8 cellular contexts compared by ENCODE assay signal in genomic region chr3:36843065-36844051, GRCh38.
DNase-seq lines count a peak whose midpoint lies in the region; ATAC-seq lines count a peak whose summit lies in the region.

No MANE protein-coding gene starts in this region.

- peak; percentile 38 for DNase-seq in AG20443 (ENCODE audit: low spot score)
- DNase-seq in SHP77 (lab: John Stamatoyannopoulos, UW) = peak; percentile 33 to 37
- peak; percentile 67 for DNase-seq in activated naive CD4-positive, alpha-beta T cell treated with anti-CD3 and anti-CD28 coated beads, Interleukin-2, amount 50 U/mL, for 16 hours
- DNase-seq in iris pigment epithelial cell (ENCODE audit: low read depth) = peak; percentile 63
- no peak for DNase-seq in NCI-H345 (lab: John Stamatoyannopoulos, UW)

- H3K36me3 Mint-ChIP-seq in stimulated activated memory B cell treated with anti-CD40 and anti-IgM and Interleukin-4, amounts not matched to agents 10 μg/mL and 1 μg/mL and 100 μg/mL, for 72 hours = peaks cover 62% of the 10 kb centered on the region

- no peak overlapping the region for H3K4me3 Mint-ChIP-seq in stimulated activated memory B cell treated with anti-CD40 and anti-IgM and Interleukin-4, amounts not matched to agents 10 μg/mL and 1 μg/mL and 100 μg/mL, for 72 hours

- H3K9me3 Mint-ChIP-seq in stimulated activated memory B cell treated with anti-CD40 and anti-IgM and Interleukin-4, amounts not matched to agents 10 μg/mL and 1 μg/mL and 100 μg/mL, for 72 hours = peaks cover 3% of the 10 kb centered on the region

- H3K27ac Mint-ChIP-seq in stimulated activated memory B cell treated with anti-CD40 and anti-IgM and Interleukin-4, amounts not matched to agents 10 μg/mL and 1 μg/mL and 100 μg/mL, for 72 hours = peak overlapping the region; percentile 51

- peaks cover 24% of the 10 kb centered on the region for H3K4me1 Mint-ChIP-seq in stimulated activated memory B cell treated with anti-CD40 and anti-IgM and Interleukin-4, amounts not matched to agents 10 μg/mL and 1 μg/mL and 100 μg/mL, for 72 hours

- no peaks in the 10 kb centered on the region for H3K27me3 Mint-ChIP-seq in stimulated activated memory B cell treated with anti-CD40 and anti-IgM and Interleukin-4, amounts not matched to agents 10 μg/mL and 1 μg/mL and 100 μg/mL, for 72 hours

- peak; percentile 74 for ATAC-seq in GM18520 (IDR thresholded peaks at IDR 0.05; ENCODE audit: unreplicated experiment)
- ATAC-seq in HG03097 (IDR thresholded peaks at IDR 0.05; ENCODE audit: low FRiP score, unreplicated experiment) = peak; percentile 86
- ATAC-seq in stimulated activated memory B cell treated with anti-CD40 and anti-IgM and Interleukin-4, amounts not matched to agents 10 μg/mL and 1 μg/mL and 100 μg/mL, for 72 hours = peak; percentile 48
